In genomic region chr9:137198051-137198747, GRCh38 we compare ENCODE assay signal across 10 cellular contexts. TPM values are rescaled to one million over a fixed set of nuclear protein-coding genes. Genes with fewer than 3 reads are reported as not detected.
DNase-seq lines count a peak whose midpoint lies in the region; ATAC-seq, FAIRE-seq and TF ChIP-seq lines count a peak whose summit lies in the region.
"Had no signal": no experiment of that assay in that cellular context is flagged by ENCODE, and none has a peak within 500 bp of the region (broad histone marks: within the 10 kb centered on the region; RNA-seq: fewer than 3 reads in every experiment).

No MANE protein-coding gene starts in this region.

- no peaks in the 10 kb centered on the region for H3K9me3 ChIP-seq in SU-DHL-6 (ENCODE audit: insufficient read depth, low read length)
- no peaks in the 10 kb centered on the region for H3K9me3 ChIP-seq in kidney (ENCODE audit: control insufficient read depth in 1 of 2, low read length in 2 of 2)
- H3K9me3 ChIP-seq in skeletal muscle satellite cell (replicated peaks; ENCODE audit: low read length): no peaks in the 10 kb centered on the region
- H3K9me3 ChIP-seq: ovary had no signal

- no peak overlapping the region for H3K9ac ChIP-seq in SU-DHL-6 (ENCODE audit: low read length)
- peak overlapping the region in 1 of 2 donors; percentile 26 for H3K9ac ChIP-seq in kidney (ENCODE audit: low read length in 2 of 2)
- peak overlapping the region; percentile 11 for H3K9ac ChIP-seq in skeletal muscle satellite cell (ENCODE audit: low read depth, low read length)

- no peaks in the 10 kb centered on the region for H3K27me3 Mint-ChIP-seq in activated CD4-positive, alpha-beta T cell treated with anti-CD3 and anti-CD28 coated beads for 36 hours
- H3K27me3 Mint-ChIP-seq in effector memory CD8-positive, alpha-beta T cell: no peaks in the 10 kb centered on the region

- H3K9me2 ChIP-seq in SU-DHL-6 (replicated peaks; ENCODE audit: insufficient read depth, low read length): no peaks in the 10 kb centered on the region

- no peaks in the 10 kb centered on the region for H3K9me3 Mint-ChIP-seq in activated CD4-positive, alpha-beta T cell treated with anti-CD3 and anti-CD28 coated beads for 36 hours (ENCODE audit: low read depth)
- no peaks in the 10 kb centered on the region for H3K9me3 Mint-ChIP-seq in effector memory CD8-positive, alpha-beta T cell

- H2AFZ ChIP-seq in SU-DHL-6 (ENCODE audit: low read depth, low read length, severe bottlenecking): no peak overlapping the region

- CTCF ChIA-PET in activated CD4-positive, alpha-beta T cell treated with anti-CD3 and anti-CD28 coated beads for 36 hours (lab: Charles Lee): interaction anchor here (0.5 kb wide), 1 partner anchor 526 kb away, joined by 3 read pairs; no protein-coding TSS in a partner anchor

- TF ChIP-seq CTCF in SU-DHL-6 (IDR thresholded peaks at IDR 0.05; ENCODE audit: insufficient read depth, low read length, poor library complexity, severe bottlenecking) (no peak), kidney (IDR thresholded peaks at IDR 0.05; ENCODE audit: borderline replicate concordance, extremely low read depth, insufficient read depth) (no peak)

- DNase-seq in activated CD4-positive, alpha-beta T cell treated with anti-CD3 and anti-CD28 coated beads for 36 hours: no peak
- DNase-seq in activated CD4-positive, alpha-beta T cell treated with anti-CD3 and anti-CD28 coated beads for 48 hours: no peak
- DNase-seq in kidney (no peak), NCI-H82 treated with DMSO at 0.1 percent for 48 hours (lab: John Stamatoyannopoulos, UW; ENCODE audit: unreplicated experiment) (no peak), NCI-H82 (lab: John Stamatoyannopoulos, UW) (no peak)
- DNase-seq in effector memory CD8-positive, alpha-beta T cell: no peak
- DNase-seq: ovary had no signal

- FAIRE-seq in kidney (lab: Jason Lieb, UNC): no peak

- no peak overlapping the region for H3K4me3 ChIP-seq in SU-DHL-6 (ENCODE audit: insufficient read depth, low read length, poor library complexity, severe bottlenecking)
- H3K4me3 ChIP-seq in kidney (ENCODE audit: low read length in 2 of 2): peak overlapping the region; percentile 48 to 67
- peak overlapping the region; percentile 84 for H3K4me3 ChIP-seq in skeletal muscle satellite cell (ENCODE audit: low read length)
- H3K4me3 ChIP-seq: ovary had no signal

- H3K36me3 ChIP-seq in SU-DHL-6 (ENCODE audit: low read length) (no peaks in the 10 kb centered on the region), kidney (ENCODE audit: control insufficient read depth in 1 of 2, insufficient read depth in 2 of 2, low read length in 2 of 2) (no peaks in the 10 kb centered on the region), skeletal muscle satellite cell (ENCODE audit: insufficient read depth, low read length) (no peaks in the 10 kb centered on the region)
- H3K36me3 ChIP-seq: ovary had no signal

- peak overlapping the region; percentile 33 for H3K4me3 Mint-ChIP-seq in activated CD4-positive, alpha-beta T cell treated with anti-CD3 and anti-CD28 coated beads for 36 hours
- H3K4me3 Mint-ChIP-seq in effector memory CD8-positive, alpha-beta T cell: no peak overlapping the region

- H3F3A ChIP-seq in SU-DHL-6 (ENCODE audit: insufficient read depth): peaks cover 12% of the 10 kb centered on the region

- H3K27ac Mint-ChIP-seq in activated CD4-positive, alpha-beta T cell treated with anti-CD3 and anti-CD28 coated beads for 36 hours: no peak overlapping the region
- H3K27ac Mint-ChIP-seq in effector memory CD8-positive, alpha-beta T cell: no peak overlapping the region

- H3K4me1 ChIP-seq in kidney (ENCODE audit: control insufficient read depth in 1 of 2, insufficient read depth in 1 of 2, low read depth in 1 of 2, low read length in 2 of 2) (peaks cover 16 to 52% of the 10 kb centered on the region in 2 donors), skeletal muscle satellite cell (ENCODE audit: control insufficient read depth, insufficient read depth, low read length) (peaks cover 30% of the 10 kb centered on the region)

- H3K27me3 ChIP-seq in SU-DHL-6 (ENCODE audit: low read length): no peaks in the 10 kb centered on the region
- H3K27me3 ChIP-seq in skeletal muscle satellite cell (ENCODE audit: control insufficient read depth, insufficient read depth, low read length): no peaks in the 10 kb centered on the region
- H3K27me3 ChIP-seq: ovary had no signal

- H3K27ac ChIP-seq in SU-DHL-6 (ENCODE audit: low read depth, low read length): no peak overlapping the region
- H3K27ac ChIP-seq in kidney (ENCODE audit: low read depth in 2 of 2, low read length in 2 of 2): peak overlapping the region; percentile 63 to 77
- H3K27ac ChIP-seq: epithelial cell of prostate, ovary had no signal

- H3K4me2 ChIP-seq in SU-DHL-6 (ENCODE audit: low read depth, low read length, poor library complexity, severe bottlenecking) (peak overlapping the region; percentile 59), skeletal muscle satellite cell (ENCODE audit: low read length) (peak overlapping the region; percentile 83)

- no peaks in the 10 kb centered on the region; the same call in 1 of the 2 replicates for H3K79me2 ChIP-seq in SU-DHL-6 (ENCODE audit: insufficient read depth, low read length)

- POLR2A ChIA-PET in activated CD4-positive, alpha-beta T cell treated with anti-CD3 and anti-CD28 coated beads for 36 hours (lab: Charles Lee): interaction anchor here (1.0 kb wide), 1 partner anchor 46 kb away, joined by 3 read pairs; no protein-coding TSS in a partner anchor

- no peak for ATAC-seq in activated CD4-positive, alpha-beta T cell treated with anti-CD3 and anti-CD28 coated beads for 36 hours
- no peak for ATAC-seq in effector memory CD8-positive, alpha-beta T cell (replicated peaks)

- no peaks in the 10 kb centered on the region for H4K20me1 ChIP-seq in SU-DHL-6 (ENCODE audit: low read depth, low read length)

- intact Hi-C loops in activated CD4-positive, alpha-beta T cell treated with anti-CD3 and anti-CD28 coated beads for 36 hours (cut with DNase I, micrococcal nuclease): no loop called here
- intact Hi-C loops in kidney (cut with DNase I): no loop called here

- H3K4me1 Mint-ChIP-seq in activated CD4-positive, alpha-beta T cell treated with anti-CD3 and anti-CD28 coated beads for 36 hours: peaks cover 20% of the 10 kb centered on the region
- peaks cover 8 to 14% of the 10 kb centered on the region in 2 donors for H3K4me1 Mint-ChIP-seq in effector memory CD8-positive, alpha-beta T cell (ENCODE audit: low read depth in 2 of 2)

- H3K36me3 Mint-ChIP-seq in activated CD4-positive, alpha-beta T cell treated with anti-CD3 and anti-CD28 coated beads for 36 hours (ENCODE audit: low read depth): no peaks in the 10 kb centered on the region
- peaks cover 8% of the 10 kb centered on the region for H3K36me3 Mint-ChIP-seq in effector memory CD8-positive, alpha-beta T cell (ENCODE audit: insufficient read depth)

RNA-seq across cellular contexts. Expression of gene TPRN, which starts 2.3 kb away (rescaled TPM):
- 1 to 10 TPM; 5.6 to 5.8 TPM for total RNA-seq in activated CD4-positive, alpha-beta T cell treated with anti-CD3 and anti-CD28 coated beads for 36 hours
- 49.5 TPM for total RNA-seq in kidney
- 47.2 TPM for polyA plus RNA-seq in kidney (ENCODE audit: insufficient read depth, low read depth, low replicate concordance)
- 7.9 and 8.6 TPM in 2 replicates for total RNA-seq in skeletal muscle satellite cell (2012; rRNA removed)

RNA-seq across cellular contexts. Expression of gene TMEM203, which starts 7.2 kb away (rescaled TPM):
- total RNA-seq in activated CD4-positive, alpha-beta T cell treated with anti-CD3 and anti-CD28 coated beads for 36 hours: 10 to 100 TPM; 25.0 to 30.7 TPM
- total RNA-seq in kidney: 36.3 TPM
- 53.5 TPM for polyA plus RNA-seq in kidney (ENCODE audit: insufficient read depth, low read depth, low replicate concordance)
- total RNA-seq in skeletal muscle satellite cell (2012; rRNA removed): 29.9 and 31.5 TPM in 2 replicates

RNA-seq across cellular contexts. Expression of gene NDOR1, which starts 7.3 kb away (rescaled TPM):
- 10 to 100 TPM; 27.0 to 27.8 TPM for total RNA-seq in activated CD4-positive, alpha-beta T cell treated with anti-CD3 and anti-CD28 coated beads for 36 hours
- total RNA-seq in kidney: 17.8 TPM
- polyA plus RNA-seq in kidney (ENCODE audit: insufficient read depth, low read depth, low replicate concordance): 5.9 TPM
- total RNA-seq in skeletal muscle satellite cell (2012; rRNA removed): 6.8 and 7.4 TPM in 2 replicates

RNA-seq across cellular contexts. Expression of gene SSNA1, which starts 9.7 kb away (rescaled TPM):
- 10 to 100 TPM; 53.6 to 58.6 TPM for total RNA-seq in activated CD4-positive, alpha-beta T cell treated with anti-CD3 and anti-CD28 coated beads for 36 hours
- total RNA-seq in kidney: 52.5 TPM
- polyA plus RNA-seq in kidney (ENCODE audit: insufficient read depth, low read depth, low replicate concordance): 131 TPM
- total RNA-seq in skeletal muscle satellite cell (2012; rRNA removed): 64.6 and 103 TPM in 2 replicates

RNA-seq across cellular contexts. Expression of gene ANAPC2, which starts 9.8 kb away (rescaled TPM):
- total RNA-seq in activated CD4-positive, alpha-beta T cell treated with anti-CD3 and anti-CD28 coated beads for 36 hours: 10 to 100 TPM; 30.8 to 38.4 TPM
- 57.2 TPM for total RNA-seq in kidney
- polyA plus RNA-seq in kidney (ENCODE audit: insufficient read depth, low read depth, low replicate concordance): 19.9 TPM
- total RNA-seq in skeletal muscle satellite cell (2012; rRNA removed): 17.5 and 21.5 TPM in 2 replicates
